14 cellular contexts compared by ENCODE assay signal in genomic region chr10:86344714-86345161, GRCh38. TPM values are rescaled to one million over a fixed set of nuclear protein-coding genes. Genes with fewer than 3 reads are reported as not detected.
A peak's percentile ranks its signal among the peaks of the same experiment; 100 is the strongest.
DNase-seq lines count a peak whose midpoint lies in the region; ATAC-seq, FAIRE-seq and TF ChIP-seq lines count a peak whose summit lies in the region.
"Had no signal": no experiment of that assay in that cellular context is flagged by ENCODE, and none has a peak within 500 bp of the region (broad histone marks: within the 10 kb centered on the region; RNA-seq: fewer than 3 reads in every experiment).

No MANE protein-coding gene starts in this region.

- no peak overlapping the region for H4K91ac ChIP-seq in H1 (replicated peaks; ENCODE audit: insufficient read length, low read length)

- H3K14ac ChIP-seq in H1 (ENCODE audit: insufficient read length), result no peak overlapping the region

- no peak for TF ChIP-seq CTCF in H1 (IDR thresholded peaks at IDR 0.05; ENCODE audit: control extremely low read depth in 1 of 3, insufficient read depth in 1 of 3, low read depth in 1 of 3, low read length in 3 of 3)
- no peak for TF ChIP-seq CTCF in foreskin fibroblast (IDR thresholded peaks at IDR 0.05; ENCODE audit: low read depth, low read length)

- no peak for TF ChIP-seq EP300 in H1 (IDR thresholded peaks at IDR 0.05; ENCODE audit: borderline replicate concordance in 1 of 2, low read depth in 2 of 2, low read length in 2 of 2)

- no peak for TF ChIP-seq POLR2A in H1 (IDR thresholded peaks at IDR 0.05; ENCODE audit: control extremely low read depth in 1 of 2, low read depth in 2 of 2, low read length in 2 of 2)

- no peaks in the 10 kb centered on the region for H3K79me2 ChIP-seq in H1 (ENCODE audit: control insufficient read depth in 1 of 2, insufficient read depth in 2 of 2, low read length in 2 of 2)

- H2AFZ ChIP-seq in H1 (ENCODE audit: low read length), result no peak overlapping the region

- no peaks in the 10 kb centered on the region for H4K20me1 ChIP-seq in H1 (replicated peaks in 1 of 2; ENCODE audit: control insufficient read depth in 1 of 2, insufficient read depth in 2 of 2, low read length in 2 of 2)

- no peaks in the 10 kb centered on the region for H3K23me2 ChIP-seq in H1 (ENCODE audit: low read depth, low read length)

- no peak overlapping the region for H3K56ac ChIP-seq in H1 (replicated peaks; ENCODE audit: insufficient read length, low read depth, low read length)

- H3K9ac ChIP-seq in H1 (replicated peaks in 1 of 4; ENCODE audit: extremely low read depth in 1 of 4, low read depth in 3 of 4, low read length in 3 of 4), result no peak overlapping the region

- H2BK120ac ChIP-seq in H1 (replicated peaks; ENCODE audit: low read depth, low read length), result no peak overlapping the region

- H3K18ac ChIP-seq in H1 (ENCODE audit: extremely low read depth, low read length), result no peak overlapping the region

- WGBS in H1 (ENCODE audit: extremely low coverage in 1 of 2, insufficient coverage in 1 of 2, insufficient read length in 1 of 2, insufficient replicate concordance in 2 of 2, low coverage in 1 of 2, low lambda C conversion rate in 2 of 2, missing lambda C conversion rate in 1 of 2), 2 experiments, result 73% methylated on average over 6 of the region's 6 CpGs; no CpG with 5 or more reads in 1 of the 2 experiments

- H3K4me1 ChIP-seq in H1 (replicated peaks in 1 of 4; ENCODE audit: control insufficient read depth in 3 of 4, insufficient read depth in 4 of 4, low read length in 3 of 4), result peaks cover 3 to 16% (median 12%) of the 10 kb centered on the region in 4 experiments; a peak in 6 of 7 replicates
- H3K4me1 ChIP-seq: left lung had no signal

- CTCF ChIA-PET in H1 (lab: Charles Lee; ENCODE audit: partially characterized antibody), result interaction anchor here (0.6 to 25.2 kb wide), 8 partner anchors 16 to 1470 kb away, joined by 3 to 498 read pairs (median 8); partner anchors contain the start of gene GRID1

- H3K36me3 ChIP-seq in MG63, result no peaks in the 10 kb centered on the region
- no peaks in the 10 kb centered on the region for H3K36me3 ChIP-seq in H1 (ENCODE audit: control insufficient read depth in 2 of 4, insufficient read depth in 4 of 4, low read length in 3 of 4)
- H3K36me3 ChIP-seq: left lung, stomach had no signal

- no peak overlapping the region for H4K5ac ChIP-seq in H1 (ENCODE audit: insufficient read length, low read depth, low read length)

- no peak overlapping the region for H3K4ac ChIP-seq in H1 (replicated peaks; ENCODE audit: insufficient read length, low read depth, low read length)

- H3K27me3 ChIP-seq in MG63, result no peaks in the 10 kb centered on the region
- no peaks in the 10 kb centered on the region for H3K27me3 ChIP-seq in H1 (replicated peaks in 1 of 4; ENCODE audit: control insufficient read depth in 3 of 4, extremely low read depth in 1 of 4, insufficient read depth in 3 of 4, low read length in 3 of 4)
- H3K27me3 ChIP-seq: left lung had no signal

- no peak overlapping the region for H3K23ac ChIP-seq in H1 (ENCODE audit: insufficient read length)

- no peak for FAIRE-seq in H1 (lab: Jason Lieb, UNC)
- FAIRE-seq in urothelium cell line (lab: Jason Lieb, UNC), result peak; percentile 13

- H3K79me1 ChIP-seq in H1 (ENCODE audit: low read depth, low read length), result no peaks in the 10 kb centered on the region

- H4K8ac ChIP-seq in H1 (ENCODE audit: extremely low read depth, insufficient read depth, low read length), result no peak overlapping the region; the same call in 1 of the 2 replicates

- POLR2A ChIA-PET in H1 (lab: Charles Lee; ENCODE audit: partially characterized antibody), result no interaction called here

- H2BK20ac ChIP-seq in H1 (ENCODE audit: low read length), result no peak overlapping the region

- H2BK15ac ChIP-seq in H1 (ENCODE audit: low read length), result no peak overlapping the region

- no peaks in the 10 kb centered on the region for H3K9me3 ChIP-seq in MG63
- H3K9me3 ChIP-seq in H1 (ENCODE audit: insufficient read depth in 2 of 2, low read depth in 1 of 2, low read length in 1 of 2), result no peaks in the 10 kb centered on the region
- H3K9me3 ChIP-seq: left lung, stomach had no signal

- peak; percentile 53 for DNase-seq in cardiac septum (ENCODE audit: low spot score)
- no peak for DNase-seq in left cardiac atrium
- peak; percentile 31 for DNase-seq in MG63
- no peak for DNase-seq in H1 (ENCODE audit: low read depth in 1 of 2, low spot score in 2 of 2)
- DNase-seq in urothelium cell line (ENCODE audit: low spot score), result no peak
- no peak for DNase-seq in HuH-7.5 (ENCODE audit: low spot score)
- DNase-seq in foreskin fibroblast, result no peak
- DNase-seq in activated CD4-positive, alpha-beta T cell treated with anti-CD3 and anti-CD28 coated beads for 1 hour, result no peak
- DNase-seq: activated T-cell treated with anti-CD3 and anti-CD28 coated beads for 4 hours, C1 segment of cervical spinal cord, NCI-H1048, NCI-H748 treated with DMSO at 0.1 percent for 48 hours, stomach had no signal

- H2AK5ac ChIP-seq in H1 (ENCODE audit: low read depth, low read length), result no peak overlapping the region

- no peak overlapping the region for H2BK5ac ChIP-seq in H1 (ENCODE audit: low read depth, low read length)

- no peak for ATAC-seq in left cardiac atrium
- ATAC-seq: left lung had no signal

- intact Hi-C loops in cardiac septum (cut with DNase I) (no loop called here), left cardiac atrium (cut with DNase I) (no loop called here)

- no peak for TF ChIP-seq RAD21 in H1 (IDR thresholded peaks at IDR 0.05 in 1 of 2, conservative IDR thresholded peaks at IDR 0.05 in 1 of 2; ENCODE audit: low read depth in 2 of 2, low read length in 2 of 2)

- no peak overlapping the region for H2BK12ac ChIP-seq in H1 (ENCODE audit: low read depth, low read length)

- H3K27ac ChIP-seq in H1 (ENCODE audit: low read depth, low read length), result no peak overlapping the region
- H3K27ac ChIP-seq: left lung, stomach had no signal

- H3K4me3 ChIP-seq in MG63, result no peak overlapping the region
- no peak overlapping the region for H3K4me3 ChIP-seq in H1 (ENCODE audit: extremely low read depth in 1 of 4, insufficient read depth in 2 of 4, low read depth in 3 of 4, low read length in 4 of 4)
- H3K4me3 ChIP-seq in foreskin fibroblast (ENCODE audit: low read depth in 1 of 2, low read length in 2 of 2), result no peak overlapping the region
- H3K4me3 ChIP-seq: left lung, stomach had no signal

- H3K4me2 ChIP-seq in H1 (ENCODE audit: insufficient read depth in 1 of 2, low read depth in 2 of 2, low read length in 2 of 2), result no peak overlapping the region

TF ChIP-seq in H1, 55 proteins besides CTCF, POLR2A, EP300 and RAD21:
- no peak for TF ChIP-seq HDAC6 (IDR thresholded peaks at IDR 0.05; ENCODE audit: low read depth, low read length)
- TF ChIP-seq TEAD4 (IDR thresholded peaks at IDR 0.05; ENCODE audit: low read depth, low read length), result no peak
- no peak for TF ChIP-seq POU5F1 (IDR thresholded peaks at IDR 0.05; ENCODE audit: low read depth, low read length)
- no peak for TF ChIP-seq SIX5 (IDR thresholded peaks at IDR 0.05; ENCODE audit: low read depth, low read length)
- no peak for TF ChIP-seq RXRA (IDR thresholded peaks at IDR 0.05; ENCODE audit: insufficient read depth, low read depth, low read length)
- 0 out of 2 replicates have a peak, but pooled peaks have one; percentile 34 for TF ChIP-seq E2F6 (IDR thresholded peaks at IDR 0.05)
- no peak for TF ChIP-seq SIN3A (conservative IDR thresholded peaks at IDR 0.05 in 1 of 2, IDR thresholded peaks at IDR 0.05 in 1 of 2; ENCODE audit: low read depth in 1 of 2, low read length in 2 of 2)
- no peak for TF ChIP-seq ASH2L (IDR thresholded peaks at IDR 0.05; ENCODE audit: low read length)

RNA-seq across cellular contexts. Expression of gene GRID1, which starts 21.9 kb away (rescaled TPM):
- total RNA-seq in cardiac septum, result 3.0 TPM
- total RNA-seq in left cardiac atrium, result under 1 TPM; 0.52 to 0.59 TPM
- total RNA-seq in MG63 (2014; rRNA removed; shearing (Covaris generic); ENCODE audit: low replicate concordance), result 0.10 and 0.15 TPM in 2 replicates
- total RNA-seq in H1 (2021; fragmentation: NEBNext Ultra II Directional; extraction: Animal tissue kit (Norgen Biotek cat#: 25700)), result 0.15 and 0.22 TPM in 2 replicates
- 0.30 and 0.31 TPM in 2 replicates for polyA plus RNA-seq in H1 (2011; rRNA removed)
- 0.21 TPM for polyA plus RNA-seq in H1 (2011; cell fraction: cytosol; rRNA removed)
- polyA plus RNA-seq in H1 (2011; cell fraction: nucleus; rRNA removed), result 0.34 TPM
- 0.24 to 0.65 TPM (median 0.29 TPM) in 4 replicates for polyA plus RNA-seq in H1 (2012, experiment 1 of 2)
- 0.18 TPM for polyA plus RNA-seq in H1 (2012, experiment 2 of 2)
- 0.32 TPM for polyA plus RNA-seq in H1 (2013, experiment 1 of 2)
- polyA plus RNA-seq in H1 (2013, experiment 2 of 2), result 0.39 TPM
- polyA minus RNA-seq in H1 (2011; rRNA and poly(A)+ RNA removed), result 0.88 and 1.3 TPM in 2 replicates
- polyA minus RNA-seq in H1 (2011; cell fraction: cytosol; rRNA and poly(A)+ RNA removed), result 0.37 TPM
- polyA minus RNA-seq in H1 (2011; cell fraction: nucleus; rRNA and poly(A)+ RNA removed), result 2.6 TPM

Comparison
In these comparisons a context has a peak if more than half of its experiments do, and no peak if none do; other contexts are left out.
1. DNase-seq: peak in cardiac septum (single experiment) and MG63 (single experiment); none in left cardiac atrium (single experiment), H1 (0 of 2), urothelium cell line (single experiment), HuH-7.5 (single experiment), foreskin fibroblast (0 of 2) and activated CD4-positive, alpha-beta T cell treated with anti-CD3 and anti-CD28 coated beads for 1 hour (single experiment).